ENCODE assay signal across 13 cellular contexts in genomic region chr19:7482584-7483439, GRCh38. TPM values are rescaled to one million over a fixed set of nuclear protein-coding genes. Genes with fewer than 3 reads are reported as not detected.
DNase-seq lines count a peak whose midpoint lies in the region; ATAC-seq, FAIRE-seq and TF ChIP-seq lines count a peak whose summit lies in the region.
"Had no signal": no experiment of that assay in that cellular context is flagged by ENCODE, and none has a peak within 500 bp of the region (broad histone marks: within the 10 kb centered on the region; RNA-seq: fewer than 3 reads in every experiment).

No MANE protein-coding gene starts in this region.

- no peak for FAIRE-seq in GM12878 (lab: Jason Lieb, UNC)

- H3K9ac ChIP-seq in BLaER1 (no peak overlapping the region), GM12878 (ENCODE audit: control insufficient read depth, insufficient read depth, low read length) (no peak overlapping the region)

- RAD21 ChIA-PET in GM12878 (lab: Charles Lee; ENCODE audit: unreplicated experiment), result no interaction called here

- no peak for TF ChIP-seq CTCF in HEK293 (tag by site-specific recombination; IDR thresholded peaks at IDR 0.05)
- TF ChIP-seq CTCF in GM12878 (IDR thresholded peaks at IDR 0.05 in 2 of 3, conservative IDR thresholded peaks at IDR 0.05 in 1 of 3; ENCODE audit: control insufficient read depth in 2 of 3, extremely low read depth in 1 of 3, insufficient read depth in 1 of 3, low read depth in 3 of 3, low read length in 3 of 3), result no peak

- no peak for TF ChIP-seq POLR2A in GM12878 (IDR thresholded peaks at IDR 0.05; ENCODE audit: low read depth, low read length)

- intact Hi-C loops in GM12878 (cut with micrococcal nuclease; ENCODE audit: unreplicated experiment), result no loop called here

- H3K36me3 ChIP-seq in BLaER1 (no peaks in the 10 kb centered on the region), HEK293 (ENCODE audit: control insufficient read depth in 2 of 2, insufficient read depth in 1 of 2, low read length in 2 of 2) (no peaks in the 10 kb centered on the region), GM12878 (ENCODE audit: control insufficient read depth in 2 of 2, insufficient read depth in 2 of 2, low read length in 1 of 2) (no peaks in the 10 kb centered on the region)
- H3K36me3 ChIP-seq: SJSA1 had no signal

- H3K9me3 ChIP-seq in BLaER1, result no peaks in the 10 kb centered on the region
- H3K9me3 ChIP-seq in HEK293 (ENCODE audit: control insufficient read depth, insufficient read depth, low read depth, low read length), result no peaks in the 10 kb centered on the region
- H3K9me3 ChIP-seq in GM12878 (replicated peaks; ENCODE audit: control insufficient read depth, insufficient read depth, low read length), result no peaks in the 10 kb centered on the region
- H3K9me3 ChIP-seq: SJSA1 had no signal

- no peak overlapping the region for H3K27ac ChIP-seq in BLaER1
- H3K27ac ChIP-seq in HEK293 (ENCODE audit: extremely low read depth, low read depth, low read length), result no peak overlapping the region
- H3K27ac ChIP-seq in GM12878 (ENCODE audit: control insufficient read depth, insufficient read depth), result no peak overlapping the region
- H3K27ac ChIP-seq: SJSA1 had no signal

- no peak for DNase-seq in GM12878 (ENCODE audit: low read depth, low spot score)
- DNase-seq in left lobe of liver (ENCODE audit: low spot score), result no peak
- DNase-seq in stimulated activated CD4-positive, alpha-beta T cell treated with anti-CD3 and anti-CD28 coated beads, Interleukin-15, amount 100 ng/mL, for 24 hours, result no peak
- DNase-seq in activated CD4-positive, alpha-beta T cell treated with anti-CD3 and anti-CD28 coated beads, Interleukin-2, amount 50 U/mL, for 48 hours, result no peak
- DNase-seq in ACHN, result no peak
- DNase-seq: activated T-cell treated with anti-CD3 and anti-CD28 coated beads for 4 hours, immature natural killer cell, Karpas-422 had no signal

- no peak overlapping the region for H2AFZ ChIP-seq in GM12878 (ENCODE audit: control insufficient read depth, low read depth, low read length)

- peaks cover 26% of the 10 kb centered on the region for H3K4me1 ChIP-seq in BLaER1
- no peaks in the 10 kb centered on the region for H3K4me1 ChIP-seq in HEK293 (ENCODE audit: control insufficient read depth, insufficient read depth, low read length)
- no peaks in the 10 kb centered on the region for H3K4me1 ChIP-seq in GM12878 (ENCODE audit: control insufficient read depth, insufficient read depth, low read length)
- H3K4me1 ChIP-seq: SJSA1 had no signal

- TF ChIP-seq EP300 in GM12878 (IDR thresholded peaks at IDR 0.05; ENCODE audit: borderline replicate concordance in 1 of 2, control insufficient read depth in 1 of 2, low read depth in 2 of 2, low read length in 2 of 2), result no peak

- H3K4me2 ChIP-seq in BLaER1, result peak overlapping the region; percentile 70
- no peak overlapping the region for H3K4me2 ChIP-seq in GM12878 (ENCODE audit: control insufficient read depth, insufficient read depth)

- SMC1A ChIA-PET in GM12878 (lab: Charles Lee; ENCODE audit: uncharacterized antibody, unreplicated experiment), result no interaction called here

- H3K79me2 ChIP-seq in GM12878 (ENCODE audit: control insufficient read depth, insufficient read depth, low read length), result no peaks in the 10 kb centered on the region

- no peak overlapping the region for H3K4me3 ChIP-seq in BLaER1
- no peak overlapping the region for H3K4me3 ChIP-seq in HEK293 (ENCODE audit: low read depth, low read length)
- H3K4me3 ChIP-seq in GM12878, result no peak overlapping the region
- H3K4me3 ChIP-seq: SJSA1 had no signal

- in situ Hi-C loops in GM12878 (cut with MboI), result no loop called here
- in situ Hi-C loops in ACHN (cut with HindIII; ENCODE audit: low pct_ligation_motif_present, low pct_unique_long_range_greater_than_20kb, low sequenced_read_pairs), result no loop called here

- peaks cover 4% of the 10 kb centered on the region; the same call in 1 of the 2 replicates for H3K27me3 ChIP-seq in BLaER1
- H3K27me3 ChIP-seq in GM12878 (replicated peaks in 1 of 2; ENCODE audit: control insufficient read depth in 2 of 2, insufficient read depth in 2 of 2, low read length in 1 of 2), result no peaks in the 10 kb centered on the region
- H3K27me3 ChIP-seq: SJSA1 had no signal

- POLR2A ChIA-PET in HEK293 (lab: Yijun Ruan, JAX), result no interaction called here
- POLR2A ChIA-PET in GM12878 (lab: Charles Lee), result no interaction called here

- H4K20me1 ChIP-seq in BLaER1, result peaks cover 22% of the 10 kb centered on the region
- no peaks in the 10 kb centered on the region for H4K20me1 ChIP-seq in GM12878 (ENCODE audit: control insufficient read depth, insufficient read depth)

- BruUV-seq in GM12878 (replicated peaks; lab: Mats Ljungman, UMichigan), result no TSS peak

- 66% methylated on average over 26 of the region's 37 CpGs for WGBS in GM12878 (ENCODE audit: insufficient coverage, insufficient replicate concordance, low lambda C conversion rate, missing lambda C conversion rate)

- ATAC-seq in GM12878 (peak; percentile 9; the same call in 1 of the 3 replicates), left lobe of liver (peak; percentile 7), GM18907 (IDR thresholded peaks at IDR 0.05; ENCODE audit: unreplicated experiment) (no peak)
- ATAC-seq: sciatic nerve had no signal

- TF ChIP-seq RAD21 in GM12878 (IDR thresholded peaks at IDR 0.05; ENCODE audit: insufficient read depth, low read depth, low read length), result no peak

- CTCF ChIA-PET in HEK293 (lab: Yijun Ruan, JAX) (no interaction called here), GM12878 (lab: Yijun Ruan, JAX) (no interaction called here)

RNA-seq across cellular contexts. Expression of gene PEX11G, which starts 6.0 kb away (rescaled TPM):
- not detected in 2 replicates for total RNA-seq in GM12878 (2013; cell fraction: nucleolus; rRNA removed)
- total RNA-seq in GM12878 (2014; rRNA removed), result 0.73 and 0.82 TPM in 2 replicates
- total RNA-seq in GM12878 (2014; rRNA removed; fragmentation: Illumina TruSeq; extraction: Trizol), result 0.40 and 0.51 TPM in 2 replicates
- total RNA-seq in GM12878 (2021), result 1.0 and 1.8 TPM in 2 replicates
- polyA plus RNA-seq in GM12878 (2011; ENCODE audit: low read depth), result 0.68 TPM
- polyA plus RNA-seq in GM12878 (2011; rRNA removed), result 0.19 and 0.29 TPM in 2 replicates
- 1.0 and 1.6 TPM in 2 replicates for polyA plus RNA-seq in GM12878 (2011; cell fraction: cytosol; rRNA removed)
- polyA plus RNA-seq in GM12878 (2011; cell fraction: nucleus; rRNA removed), result 1.0 and 1.1 TPM in 2 replicates
- 1.1 and 1.2 TPM in 2 replicates for polyA plus RNA-seq in GM12878 (2012)
- 0.38 TPM in 1 of 2 replicates, not detected in the other for polyA plus RNA-seq in GM12878 (2014; fragmentation: Illumina TruSeq; extraction: Trizol)
- polyA plus RNA-seq in GM12878 (2014; fragmentation: Nextera tagmentation; extraction: Ambion mirVana), result under 1 TPM in 1 of 2 experiments, not detected in 1; 0.05 TPM
- 1.2 and 1.6 TPM in 2 replicates for polyA plus RNA-seq in GM12878 (2014; rRNA removed)
- 1 to 10 TPM; 1.5 to 1.7 TPM for polyA plus RNA-seq in GM12878 (2016; fragmentation: Nextera tagmentation; extraction: Ambion mirVana)
- polyA minus RNA-seq in GM12878 (2011; rRNA and poly(A)+ RNA removed), result 0.41 TPM in 1 of 2 replicates, not detected in the other
- not detected in 2 replicates for polyA minus RNA-seq in GM12878 (2011; cell fraction: cytosol; rRNA and poly(A)+ RNA removed)
- polyA minus RNA-seq in GM12878 (2011; cell fraction: nucleus; rRNA and poly(A)+ RNA removed), result 0.96 TPM in 1 of 2 replicates, not detected in the other
- total RNA-seq in left lobe of liver, result 16.5 TPM

RNA-seq across cellular contexts. Expression of gene ZNF358, which starts 33.1 kb away (rescaled TPM):
- 2.5 and 3.0 TPM in 2 replicates for total RNA-seq in GM12878 (2013; cell fraction: nucleolus; rRNA removed)
- total RNA-seq in GM12878 (2014; rRNA removed) (2.1 and 3.0 TPM in 2 replicates), GM12878 (2014; rRNA removed; fragmentation: Illumina TruSeq; extraction: Trizol) (1.8 and 1.9 TPM in 2 replicates), GM12878 (2021) (4.9 and 6.3 TPM in 2 replicates), left lobe of liver (31.3 TPM)
- 2.0 TPM for polyA plus RNA-seq in GM12878 (2011; ENCODE audit: low read depth)
- polyA plus RNA-seq in GM12878 (2011; rRNA removed) (0.13 and 0.50 TPM in 2 replicates), GM12878 (2014; fragmentation: Illumina TruSeq; extraction: Trizol) (4.1 and 5.5 TPM in 2 replicates), GM12878 (2014; fragmentation: Nextera tagmentation; extraction: Ambion mirVana) (under 1 TPM in 1 of 2 experiments, not detected in 1; 0.09 TPM), GM12878 (2014; rRNA removed) (2.2 and 4.0 TPM in 2 replicates), GM12878 (2016; fragmentation: Nextera tagmentation; extraction: Ambion mirVana) (under 1 TPM; 0.59 to 0.96 TPM)
- 0.89 and 1.5 TPM in 2 replicates for polyA plus RNA-seq in GM12878 (2011; cell fraction: cytosol; rRNA removed)
- polyA plus RNA-seq in GM12878 (2011; cell fraction: nucleus; rRNA removed), result 0.43 and 0.63 TPM in 2 replicates
- 7.2 and 7.6 TPM in 2 replicates for polyA plus RNA-seq in GM12878 (2012)
- polyA minus RNA-seq in GM12878 (2011; rRNA and poly(A)+ RNA removed), result 0.15 TPM in 1 of 2 replicates, not detected in the other
- 0.62 TPM in 1 of 2 replicates, not detected in the other for polyA minus RNA-seq in GM12878 (2011; cell fraction: cytosol; rRNA and poly(A)+ RNA removed)
- polyA minus RNA-seq in GM12878 (2011; cell fraction: nucleus; rRNA and poly(A)+ RNA removed), result 0.24 and 0.57 TPM in 2 replicates

RNA-seq across cellular contexts. Expression of gene MCOLN1, which starts 39.6 kb away (rescaled TPM):
- total RNA-seq in GM12878 (2013; cell fraction: nucleolus; rRNA removed), result 9.1 and 9.6 TPM in 2 replicates
- total RNA-seq in GM12878 (2014; rRNA removed) (2.2 and 2.8 TPM in 2 replicates), GM12878 (2014; rRNA removed; fragmentation: Illumina TruSeq; extraction: Trizol) (2.3 and 3.0 TPM in 2 replicates), GM12878 (2021) (10.9 and 13.9 TPM in 2 replicates), left lobe of liver (25.7 TPM)
- polyA plus RNA-seq in GM12878 (2011; ENCODE audit: low read depth), result 2.7 TPM
- polyA plus RNA-seq in GM12878 (2011; rRNA removed) (2.8 and 6.0 TPM in 2 replicates), GM12878 (2014; fragmentation: Illumina TruSeq; extraction: Trizol) (1.9 and 3.7 TPM in 2 replicates), GM12878 (2014; fragmentation: Nextera tagmentation; extraction: Ambion mirVana) (1 to 10 TPM in 1 of 2 experiments, under 1 TPM in 1; 0.42 to 1.4 TPM), GM12878 (2014; rRNA removed) (13.6 and 15.6 TPM in 2 replicates), GM12878 (2016; fragmentation: Nextera tagmentation; extraction: Ambion mirVana) (10 to 100 TPM; 12.4 to 14.4 TPM)
- 5.7 and 8.7 TPM in 2 replicates for polyA plus RNA-seq in GM12878 (2011; cell fraction: cytosol; rRNA removed)
- 26.1 and 38.4 TPM in 2 replicates for polyA plus RNA-seq in GM12878 (2011; cell fraction: nucleus; rRNA removed)
- 5.5 and 6.2 TPM in 2 replicates for polyA plus RNA-seq in GM12878 (2012)
- 8.1 and 11.8 TPM in 2 replicates for polyA minus RNA-seq in GM12878 (2011; rRNA and poly(A)+ RNA removed)
- 2.9 and 3.7 TPM in 2 replicates for polyA minus RNA-seq in GM12878 (2011; cell fraction: cytosol; rRNA and poly(A)+ RNA removed)
- polyA minus RNA-seq in GM12878 (2011; cell fraction: nucleus; rRNA and poly(A)+ RNA removed), result 3.7 and 7.2 TPM in 2 replicates

RNA-seq across cellular contexts. Expression of gene PNPLA6, which starts 52.7 kb away (rescaled TPM):
- 136 and 138 TPM in 2 replicates for total RNA-seq in GM12878 (2013; cell fraction: nucleolus; rRNA removed)
- total RNA-seq in GM12878 (2014; rRNA removed) (47.9 and 56.8 TPM in 2 replicates), GM12878 (2014; rRNA removed; fragmentation: Illumina TruSeq; extraction: Trizol) (18.7 and 19.2 TPM in 2 replicates), GM12878 (2021) (105 and 113 TPM in 2 replicates), left lobe of liver (57.9 TPM)
- 21.5 TPM for polyA plus RNA-seq in GM12878 (2011; ENCODE audit: low read depth)
- polyA plus RNA-seq in GM12878 (2011; rRNA removed) (9.2 and 16.3 TPM in 2 replicates), GM12878 (2014; fragmentation: Illumina TruSeq; extraction: Trizol) (9.4 and 23.2 TPM in 2 replicates), GM12878 (2014; fragmentation: Nextera tagmentation; extraction: Ambion mirVana) (1 to 10 TPM in 1 of 2 experiments, under 1 TPM in 1; 0.95 to 8.4 TPM), GM12878 (2014; rRNA removed) (67.9 and 72.2 TPM in 2 replicates), GM12878 (2016; fragmentation: Nextera tagmentation; extraction: Ambion mirVana) (10 to 100 TPM; 64.7 to 65.3 TPM)
- 26.4 and 32.8 TPM in 2 replicates for polyA plus RNA-seq in GM12878 (2011; cell fraction: cytosol; rRNA removed)
- 99.0 and 144 TPM in 2 replicates for polyA plus RNA-seq in GM12878 (2011; cell fraction: nucleus; rRNA removed)
- polyA plus RNA-seq in GM12878 (2012), result 52.2 and 53.4 TPM in 2 replicates
- 22.1 and 68.2 TPM in 2 replicates for polyA minus RNA-seq in GM12878 (2011; rRNA and poly(A)+ RNA removed)
- polyA minus RNA-seq in GM12878 (2011; cell fraction: cytosol; rRNA and poly(A)+ RNA removed), result 25.2 and 52.8 TPM in 2 replicates
- 45.3 and 83.2 TPM in 2 replicates for polyA minus RNA-seq in GM12878 (2011; cell fraction: nucleus; rRNA and poly(A)+ RNA removed)
